8 cellular contexts compared by ENCODE assay signal in genomic region chr12:12784911-12785814, GRCh38. TPM values are rescaled to one million over a fixed set of nuclear protein-coding genes. Genes with fewer than 3 reads are reported as not detected.
A peak's percentile ranks its signal among the peaks of the same experiment; 100 is the strongest.
DNase-seq lines count a peak whose midpoint lies in the region; ATAC-seq and TF ChIP-seq lines count a peak whose summit lies in the region.

A gene with protein sequence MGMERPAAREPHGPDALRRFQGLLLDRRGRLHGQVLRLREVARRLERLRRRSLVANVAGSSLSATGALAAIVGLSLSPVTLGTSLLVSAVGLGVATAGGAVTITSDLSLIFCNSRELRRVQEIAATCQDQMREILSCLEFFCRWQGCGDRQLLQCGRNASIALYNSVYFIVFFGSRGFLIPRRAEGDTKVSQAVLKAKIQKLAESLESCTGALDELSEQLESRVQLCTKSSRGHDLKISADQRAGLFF (plus strand): TSS chr12:12785659. CDS start chr12:12785692, 33 bp downstream.

- H3K4me1 Mint-ChIP-seq in T-helper 2 cell treated with Interferon-gamma antibody and Interleukin-4, amounts not matched to agents 5 μg/mL and 100 μg/mL, for 36 hours (ENCODE audit: low read depth): peaks cover 39% of the 10 kb centered on the region

- H3K9me3 ChIP-seq in iPS-18c (ENCODE audit: control insufficient read depth, insufficient read depth, low read length) (no peaks in the 10 kb centered on the region), spleen (no peaks in the 10 kb centered on the region)

- intact Hi-C loops in spleen (cut with DNase I; ENCODE audit: low total_unique reads): no loop called here

- H3K36me3 ChIP-seq in spleen: no peaks in the 10 kb centered on the region

- H3K4me3 ChIP-seq in astrocyte of the cerebellum (ENCODE audit: low read depth, low read length): peak within 1 kb of the TSS; percentile 47
- H3K4me3 ChIP-seq in iPS-18c (ENCODE audit: insufficient read depth, low read depth, low read length): peak within 1 kb of the TSS; percentile 49
- peak within 1 kb of the TSS; percentile 58 to 77 (median 64) for H3K4me3 ChIP-seq in spleen

- H3K36me3 Mint-ChIP-seq in T-helper 2 cell treated with Interferon-gamma antibody and Interleukin-4, amounts not matched to agents 5 μg/mL and 100 μg/mL, for 36 hours (ENCODE audit: low read depth): peaks cover 7% of the 10 kb centered on the region

- H3K9me3 Mint-ChIP-seq in T-helper 2 cell treated with Interferon-gamma antibody and Interleukin-4, amounts not matched to agents 5 μg/mL and 100 μg/mL, for 36 hours: no peaks in the 10 kb centered on the region

- in situ Hi-C loops in astrocyte of the cerebellum (cut with HindIII; ENCODE audit: low sequenced_read_pairs): no loop called here

- H3K4me1 ChIP-seq in spleen: peaks cover 17 to 39% (median 28%) of the 10 kb centered on the region in 6 donors

- H3K27ac ChIP-seq in spleen: peak within 1 kb of the TSS; percentile 74 to 91 (median 90)

- no peaks in the 10 kb centered on the region for H3K27me3 Mint-ChIP-seq in T-helper 2 cell treated with Interferon-gamma antibody and Interleukin-4, amounts not matched to agents 5 μg/mL and 100 μg/mL, for 36 hours (ENCODE audit: low read depth)

- peak within 1 kb of the TSS; percentile 36 for H3K27ac Mint-ChIP-seq in T-helper 2 cell treated with Interferon-gamma antibody and Interleukin-4, amounts not matched to agents 5 μg/mL and 100 μg/mL, for 36 hours

- peak within 1 kb of the TSS; percentile 74 for H3K4me3 Mint-ChIP-seq in T-helper 2 cell treated with Interferon-gamma antibody and Interleukin-4, amounts not matched to agents 5 μg/mL and 100 μg/mL, for 36 hours

- WGBS in spleen, 5 donors: 62 to 76% (median 72%) methylated on average over 14 of the region's 14 CpGs

- ATAC-seq in HG03432 (IDR thresholded peaks at IDR 0.05; ENCODE audit: unreplicated experiment) (no peak), HG03175 (IDR thresholded peaks at IDR 0.05; ENCODE audit: unreplicated experiment) (no peak), HG03045 (IDR thresholded peaks at IDR 0.05; ENCODE audit: unreplicated experiment) (no peak)

- no peak for DNase-seq in T-helper 2 cell treated with Interferon-gamma antibody and Interleukin-4, amounts not matched to agents 5 μg/mL and 100 μg/mL, for 36 hours (ENCODE audit: low spot score)
- DNase-seq in T-helper 2 cell (no peak), astrocyte of the cerebellum (ENCODE audit: low read depth) (peak; percentile 69), spleen (no peak)

- TF ChIP-seq CTCF in astrocyte of the cerebellum (IDR thresholded peaks at IDR 0.05; ENCODE audit: low read depth, low read length, missing control alignments) (no peak), spleen (IDR thresholded peaks at IDR 0.05 in 8 of 11, conservative IDR thresholded peaks at IDR 0.05 in 3 of 11) (no peak)

- TF ChIP-seq POLR2A in spleen (IDR thresholded peaks at IDR 0.05): peak in 2 of 3 donors; percentile 32 to 63

- no peaks in the 10 kb centered on the region for H3K27me3 ChIP-seq in spleen (replicated peaks in 1 of 7)

RNA-seq across cellular contexts. Expression of the gene that starts here (rescaled TPM):
- 10 to 100 TPM in 6 of 7 donors, 1 to 10 TPM in 1; 6.1 to 79.5 (median 16.0) TPM for total RNA-seq in spleen
- 1 to 10 TPM; 1.3 to 4.5 (median 2.5) TPM for polyA plus RNA-seq in spleen
